9 cellular contexts compared by ENCODE assay signal in genomic region chr5:177494356-177495195, GRCh38. TPM values are rescaled to one million over a fixed set of nuclear protein-coding genes. Genes with fewer than 3 reads are reported as not detected.
DNase-seq lines count a peak whose midpoint lies in the region; ATAC-seq and TF ChIP-seq lines count a peak whose summit lies in the region.
"Had no signal": no experiment of that assay in that cellular context is flagged by ENCODE, and none has a peak within 500 bp of the region (broad histone marks: within the 10 kb centered on the region; RNA-seq: fewer than 3 reads in every experiment).

No MANE protein-coding gene starts in this region.

- ATAC-seq in activated CD8-positive, alpha-beta T cell treated with anti-CD3 and anti-CD28 coated beads, Interleukin-2, amount 10 ng/mL, durations not matched to agents 7 days and 5 days, result no peak
- ATAC-seq in HG02610 (IDR thresholded peaks at IDR 0.05; ENCODE audit: unreplicated experiment), result no peak
- ATAC-seq: T-cell had no signal

- no peaks in the 10 kb centered on the region for H3K27me3 ChIP-seq in cardiac muscle cell

- H3K4me1 Mint-ChIP-seq in Calu3 (ENCODE audit: low read depth, unreplicated experiment), result peaks cover 28% of the 10 kb centered on the region
- peaks cover 54% of the 10 kb centered on the region for H3K4me1 Mint-ChIP-seq in activated CD8-positive, alpha-beta T cell treated with anti-CD3 and anti-CD28 coated beads, Interleukin-2, amount 10 ng/mL, durations not matched to agents 7 days and 5 days (ENCODE audit: low read depth)

- H3K27me3 Mint-ChIP-seq in Calu3 (ENCODE audit: unreplicated experiment), result peaks cover 18% of the 10 kb centered on the region
- peaks cover 14% of the 10 kb centered on the region for H3K27me3 Mint-ChIP-seq in activated CD8-positive, alpha-beta T cell treated with anti-CD3 and anti-CD28 coated beads, Interleukin-2, amount 10 ng/mL, durations not matched to agents 7 days and 5 days (ENCODE audit: low read depth)
- H3K27me3 Mint-ChIP-seq: T-cell had no signal

- H3K27ac ChIP-seq in cardiac muscle cell, result peak overlapping the region; percentile 100

- DNase-seq in Calu3 (peak; percentile 95), KG1 (lab: John Stamatoyannopoulos, UW) (peak; percentile 7), cardiac muscle cell (ENCODE audit: low read depth in 1 of 2, low spot score in 1 of 2) (peak; percentile 62 to 90), pulmonary artery endothelial cell (ENCODE audit: low read depth, low spot score) (peak; percentile 78), NCI-H1694 treated with DMSO at 0.1 percent for 48 hours (lab: John Stamatoyannopoulos, UW) (no peak)
- no peak for DNase-seq in activated CD8-positive, alpha-beta T cell treated with anti-CD3 and anti-CD28 coated beads, Interleukin-2, amount 10 ng/mL, durations not matched to agents 7 days and 5 days
- DNase-seq in stimulated activated naive CD4-positive, alpha-beta T cell treated with Interleukin-2 at 50 U/mL for 16 hours (lab: John Stamatoyannopoulos, UW), result no peak

- CTCF ChIA-PET in Calu3 (lab: Charles Lee), result interaction anchor here (0.6 to 5.1 kb wide), 12 partner anchors 12 to 1008 kb away, joined by 3 to 27 read pairs (median 4); no protein-coding TSS in a partner anchor
- CTCF ChIA-PET in activated CD8-positive, alpha-beta T cell treated with anti-CD3 and anti-CD28 coated beads, Interleukin-2, amount 10 ng/mL, durations not matched to agents 7 days and 5 days (lab: Charles Lee), result interaction anchor here (1.3 to 4.4 kb wide), 9 partner anchors 14 to 185 kb away, joined by 3 to 19 read pairs (median 6); no protein-coding TSS in a partner anchor

- peak overlapping the region; percentile 68 for H3K4me3 Mint-ChIP-seq in Calu3 (ENCODE audit: low read depth, unreplicated experiment)
- H3K4me3 Mint-ChIP-seq in activated CD8-positive, alpha-beta T cell treated with anti-CD3 and anti-CD28 coated beads, Interleukin-2, amount 10 ng/mL, durations not matched to agents 7 days and 5 days, result no peak overlapping the region
- H3K4me3 Mint-ChIP-seq: T-cell had no signal

- no TSS peak for BruUV-seq in Calu3 (replicated peaks; lab: Mats Ljungman, UMichigan)

- H3K27ac Mint-ChIP-seq in Calu3 (ENCODE audit: unreplicated experiment), result peak overlapping the region; percentile 78
- H3K27ac Mint-ChIP-seq in activated CD8-positive, alpha-beta T cell treated with anti-CD3 and anti-CD28 coated beads, Interleukin-2, amount 10 ng/mL, durations not matched to agents 7 days and 5 days, result peak overlapping the region; percentile 84

- H3K36me3 Mint-ChIP-seq in Calu3 (ENCODE audit: insufficient read depth, unreplicated experiment), result peaks cover 93% of the 10 kb centered on the region
- H3K36me3 Mint-ChIP-seq in activated CD8-positive, alpha-beta T cell treated with anti-CD3 and anti-CD28 coated beads, Interleukin-2, amount 10 ng/mL, durations not matched to agents 7 days and 5 days (ENCODE audit: low read depth), result peaks cover 24% of the 10 kb centered on the region

- H3K9me3 Mint-ChIP-seq in Calu3 (ENCODE audit: low read depth, unreplicated experiment), result no peaks in the 10 kb centered on the region
- H3K9me3 Mint-ChIP-seq in activated CD8-positive, alpha-beta T cell treated with anti-CD3 and anti-CD28 coated beads, Interleukin-2, amount 10 ng/mL, durations not matched to agents 7 days and 5 days (ENCODE audit: insufficient read depth), result no peaks in the 10 kb centered on the region
- H3K9me3 Mint-ChIP-seq: T-cell had no signal

- intact Hi-C loops in Calu3 (cut with micrococcal nuclease; ENCODE audit: unreplicated experiment), result no loop called here

- peaks cover 33% of the 10 kb centered on the region for H3K4me1 ChIP-seq in cardiac muscle cell (ENCODE audit: low read depth)

- no peaks in the 10 kb centered on the region for H3K9me3 ChIP-seq in cardiac muscle cell (ENCODE audit: low read depth)

- H3K36me3 ChIP-seq in cardiac muscle cell, result peaks cover 22% of the 10 kb centered on the region

- POLR2A ChIA-PET in activated CD8-positive, alpha-beta T cell treated with anti-CD3 and anti-CD28 coated beads, Interleukin-2, amount 10 ng/mL, durations not matched to agents 7 days and 5 days (lab: Charles Lee), result interaction anchor here (1.9 to 2.9 kb wide), 2 partner anchors 9 to 16 kb away, joined by 5 to 12 read pairs; no protein-coding TSS in a partner anchor

- no peak overlapping the region for H3K4me3 ChIP-seq in cardiac muscle cell

- TF ChIP-seq CTCF in Calu3 (IDR thresholded peaks at IDR 0.05; ENCODE audit: unreplicated experiment), result peak; percentile 35
- peak; percentile 35 for TF ChIP-seq CTCF in cardiac muscle cell (IDR thresholded peaks at IDR 0.05; ENCODE audit: low read depth, low read length)

RNA-seq across cellular contexts. Expression of gene PDLIM7, which starts 2.8 kb away (rescaled TPM):
- 400 and 420 TPM in 2 replicates for total RNA-seq in Calu3 (2022)
- total RNA-seq in activated CD8-positive, alpha-beta T cell treated with anti-CD3 and anti-CD28 coated beads, Interleukin-2, amount 10 ng/mL, durations not matched to agents 7 days and 5 days, result 10 to 100 TPM; 62.5 to 67.3 TPM
- total RNA-seq in cardiac muscle cell, result 165 and 255 TPM in 2 replicates
- polyA plus RNA-seq in cardiac muscle cell, result 328 and 537 TPM in 2 replicates
- total RNA-seq in pulmonary artery endothelial cell, result 82.4 and 89.8 TPM in 2 replicates

RNA-seq across cellular contexts. Expression of gene DOK3, which starts 15.1 kb away (rescaled TPM):
- total RNA-seq in Calu3 (2022) (14.5 and 15.7 TPM in 2 replicates), cardiac muscle cell (2.4 and 6.0 TPM in 2 replicates), pulmonary artery endothelial cell (2.0 and 2.6 TPM in 2 replicates)
- 1 to 10 TPM; 7.3 to 7.8 TPM for total RNA-seq in activated CD8-positive, alpha-beta T cell treated with anti-CD3 and anti-CD28 coated beads, Interleukin-2, amount 10 ng/mL, durations not matched to agents 7 days and 5 days
- polyA plus RNA-seq in cardiac muscle cell, result 0.95 and 3.7 TPM in 2 replicates

RNA-seq across cellular contexts. Expression of gene DBN1, which starts 21.1 kb away (rescaled TPM):
- total RNA-seq in Calu3 (2022) (207 and 218 TPM in 2 replicates), cardiac muscle cell (258 and 295 TPM in 2 replicates), pulmonary artery endothelial cell (201 TPM in 2 replicates)
- 100 to 1,000 TPM in 1 of 2 experiments, 10 to 100 TPM in 1; 92.9 to 104 TPM for total RNA-seq in activated CD8-positive, alpha-beta T cell treated with anti-CD3 and anti-CD28 coated beads, Interleukin-2, amount 10 ng/mL, durations not matched to agents 7 days and 5 days
- polyA plus RNA-seq in cardiac muscle cell, result 147 and 185 TPM in 2 replicates

RNA-seq across cellular contexts. Expression of gene DDX41, which starts 22.2 kb away (rescaled TPM):
- total RNA-seq in Calu3 (2022) (101 and 132 TPM in 2 replicates), cardiac muscle cell (183 and 223 TPM in 2 replicates), pulmonary artery endothelial cell (107 and 135 TPM in 2 replicates)
- 100 to 1,000 TPM; 135 to 149 TPM for total RNA-seq in activated CD8-positive, alpha-beta T cell treated with anti-CD3 and anti-CD28 coated beads, Interleukin-2, amount 10 ng/mL, durations not matched to agents 7 days and 5 days
- 107 and 109 TPM in 2 replicates for polyA plus RNA-seq in cardiac muscle cell

RNA-seq across cellular contexts. Expression of gene PRR7, which starts 48.0 kb away (rescaled TPM):
- total RNA-seq in Calu3 (2022) (25.2 and 27.6 TPM in 2 replicates), cardiac muscle cell (26.4 and 29.0 TPM in 2 replicates), pulmonary artery endothelial cell (5.1 and 9.4 TPM in 2 replicates)
- 10 to 100 TPM in 1 of 2 experiments, 1 to 10 TPM in 1; 9.8 to 11.6 TPM for total RNA-seq in activated CD8-positive, alpha-beta T cell treated with anti-CD3 and anti-CD28 coated beads, Interleukin-2, amount 10 ng/mL, durations not matched to agents 7 days and 5 days
- polyA plus RNA-seq in cardiac muscle cell, result 27.1 and 29.2 TPM in 2 replicates

Comparison
In these comparisons a context has a peak if more than half of its experiments do, and no peak if none do; other contexts are left out.
1. DNase-seq: peak in Calu3 (single experiment), KG1 (single experiment), cardiac muscle cell (2 of 2) and pulmonary artery endothelial cell (single experiment); none in activated CD8-positive, alpha-beta T cell treated with anti-CD3 and anti-CD28 coated beads, Interleukin-2, amount 10 ng/mL, durations not matched to agents 7 days and 5 days (single experiment), NCI-H1694 treated with DMSO at 0.1 percent for 48 hours (single experiment) and stimulated activated naive CD4-positive, alpha-beta T cell treated with Interleukin-2 at 50 U/mL for 16 hours (single experiment).